In genomic region chr1:28921286-28921869, GRCh38 we compare ENCODE assay signal across 24 cellular contexts. TPM values are rescaled to one million over a fixed set of nuclear protein-coding genes. Genes with fewer than 3 reads are reported as not detected.
DNase-seq lines count a peak whose midpoint lies in the region; ATAC-seq and TF ChIP-seq lines count a peak whose summit lies in the region.
"Had no signal": no experiment of that assay in that cellular context is flagged by ENCODE, and none has a peak within 500 bp of the region (broad histone marks: within the 10 kb centered on the region; RNA-seq: fewer than 3 reads in every experiment).

No MANE protein-coding gene starts in this region.

- H3K27me3 Mint-ChIP-seq in activated CD8-positive, alpha-beta T cell treated with anti-CD3 and anti-CD28 coated beads for 36 hours = no peaks in the 10 kb centered on the region
- no peaks in the 10 kb centered on the region for H3K27me3 Mint-ChIP-seq in activated CD8-positive, alpha-beta T cell treated with anti-CD3 and anti-CD28 coated beads, Interleukin-2, amount 10 ng/mL, durations not matched to agents 7 days and 5 days (ENCODE audit: low read depth)
- H3K27me3 Mint-ChIP-seq in T-helper 17 cell (no peaks in the 10 kb centered on the region), memory B cell (no peaks in the 10 kb centered on the region)
- H3K27me3 Mint-ChIP-seq: activated CD4-positive, alpha-beta memory T cell treated with anti-CD3 and anti-CD28 coated beads, Interleukin-2, amount 10 ng/mL, durations not matched to agents 7 days and 5 days; progenitor cell of endocrine pancreas had no signal

- H3K36me3 ChIP-seq in HEK293 (ENCODE audit: control insufficient read depth in 2 of 2, insufficient read depth in 1 of 2, low read length in 2 of 2) (no peaks in the 10 kb centered on the region), uterus (no peaks in the 10 kb centered on the region)

- no peaks in the 10 kb centered on the region for H3K36me3 Mint-ChIP-seq in activated CD8-positive, alpha-beta T cell treated with anti-CD3 and anti-CD28 coated beads for 36 hours (ENCODE audit: low read depth)
- H3K36me3 Mint-ChIP-seq in activated CD8-positive, alpha-beta T cell treated with anti-CD3 and anti-CD28 coated beads, Interleukin-2, amount 10 ng/mL, durations not matched to agents 7 days and 5 days (ENCODE audit: low read depth) = peaks cover 22% of the 10 kb centered on the region
- H3K36me3 Mint-ChIP-seq in T-helper 17 cell (ENCODE audit: low read depth) (no peaks in the 10 kb centered on the region), memory B cell (peaks cover 3% of the 10 kb centered on the region)
- H3K36me3 Mint-ChIP-seq: WTC11 had no signal

- ATAC-seq in activated CD8-positive, alpha-beta T cell treated with anti-CD3 and anti-CD28 coated beads for 36 hours = no peak
- no peak for ATAC-seq in activated CD8-positive, alpha-beta T cell treated with anti-CD3 and anti-CD28 coated beads, Interleukin-2, amount 10 ng/mL, durations not matched to agents 7 days and 5 days
- no peak for ATAC-seq in T-helper 17 cell
- ATAC-seq in memory B cell (ENCODE audit: low read depth) = no peak
- ATAC-seq in GM19328 (IDR thresholded peaks at IDR 0.05; ENCODE audit: unreplicated experiment) = no peak
- ATAC-seq: left colon, WTC11 had no signal

- TF ChIP-seq CTCF in activated CD8-positive, alpha-beta T cell treated with anti-CD3 and anti-CD28 coated beads for 36 hours (IDR thresholded peaks at IDR 0.05) = no peak
- TF ChIP-seq CTCF in HEK293 (tag by site-specific recombination; IDR thresholded peaks at IDR 0.05) = no peak
- no peak for TF ChIP-seq CTCF in uterus (IDR thresholded peaks at IDR 0.05)

- intact Hi-C loops in activated CD8-positive, alpha-beta T cell treated with anti-CD3 and anti-CD28 coated beads for 36 hours (cut with micrococcal nuclease) = no loop called here
- intact Hi-C loops in uterus (cut with DNase I; ENCODE audit: low total_unique reads) = no loop called here

- H3K9me3 ChIP-seq in HEK293 (ENCODE audit: control insufficient read depth, insufficient read depth, low read depth, low read length) (no peaks in the 10 kb centered on the region), T-helper 17 cell (ENCODE audit: control insufficient read depth, low read length, poor library complexity, severe bottlenecking) (no peaks in the 10 kb centered on the region), uterus (no peaks in the 10 kb centered on the region)

- no peaks in the 10 kb centered on the region for H3K27me3 ChIP-seq in uterus

- peaks cover 61% of the 10 kb centered on the region for H3K4me1 Mint-ChIP-seq in activated CD8-positive, alpha-beta T cell treated with anti-CD3 and anti-CD28 coated beads for 36 hours (ENCODE audit: low read depth)
- H3K4me1 Mint-ChIP-seq in activated CD8-positive, alpha-beta T cell treated with anti-CD3 and anti-CD28 coated beads, Interleukin-2, amount 10 ng/mL, durations not matched to agents 7 days and 5 days (ENCODE audit: low read depth) = peaks cover 42% of the 10 kb centered on the region
- peaks cover 50% of the 10 kb centered on the region for H3K4me1 Mint-ChIP-seq in T-helper 17 cell
- H3K4me1 Mint-ChIP-seq in memory B cell = peaks cover 31% of the 10 kb centered on the region

- no peak overlapping the region for H3K4me3 ChIP-seq in HEK293 (ENCODE audit: low read depth, low read length)
- no peak overlapping the region for H3K4me3 ChIP-seq in uterus
- H3K4me3 ChIP-seq: PC-9, skin epidermis had no signal

- POLR2A ChIA-PET in activated CD8-positive, alpha-beta T cell treated with anti-CD3 and anti-CD28 coated beads for 36 hours (lab: Charles Lee) = interaction anchor here (0.9 kb wide), 1 partner anchor 34 kb away, joined by 3 read pairs; no protein-coding TSS in a partner anchor
- POLR2A ChIA-PET in activated CD8-positive, alpha-beta T cell treated with anti-CD3 and anti-CD28 coated beads, Interleukin-2, amount 10 ng/mL, durations not matched to agents 7 days and 5 days (lab: Charles Lee) = interaction anchor here (0.9 kb wide), 1 partner anchor 260 kb away, joined by 3 read pairs; no protein-coding TSS in a partner anchor
- POLR2A ChIA-PET in HEK293 (lab: Yijun Ruan, JAX) = interaction anchor here (0.7 kb wide), 1 partner anchor 917 kb away, joined by 3 read pairs; no protein-coding TSS in a partner anchor

- TF ChIP-seq POLR2A in uterus (IDR thresholded peaks at IDR 0.05) = no peak

- H3K27ac ChIP-seq in HEK293 (ENCODE audit: extremely low read depth, low read depth, low read length) = no peak overlapping the region
- no peak overlapping the region for H3K27ac ChIP-seq in uterus
- H3K27ac ChIP-seq: PC-9, skin epidermis had no signal

- H3K9me3 Mint-ChIP-seq in activated CD8-positive, alpha-beta T cell treated with anti-CD3 and anti-CD28 coated beads for 36 hours = no peaks in the 10 kb centered on the region
- no peaks in the 10 kb centered on the region for H3K9me3 Mint-ChIP-seq in activated CD8-positive, alpha-beta T cell treated with anti-CD3 and anti-CD28 coated beads, Interleukin-2, amount 10 ng/mL, durations not matched to agents 7 days and 5 days (ENCODE audit: insufficient read depth)
- no peaks in the 10 kb centered on the region for H3K9me3 Mint-ChIP-seq in memory B cell
- H3K9me3 Mint-ChIP-seq: activated CD4-positive, alpha-beta memory T cell treated with anti-CD3 and anti-CD28 coated beads, Interleukin-2, amount 10 ng/mL, durations not matched to agents 7 days and 5 days; CD14-positive monocyte; mesothelial cell of epicardium; neural crest cell; WTC11 had no signal

- no peak overlapping the region for H3K4me3 Mint-ChIP-seq in activated CD8-positive, alpha-beta T cell treated with anti-CD3 and anti-CD28 coated beads for 36 hours
- no peak overlapping the region for H3K4me3 Mint-ChIP-seq in activated CD8-positive, alpha-beta T cell treated with anti-CD3 and anti-CD28 coated beads, Interleukin-2, amount 10 ng/mL, durations not matched to agents 7 days and 5 days
- H3K4me3 Mint-ChIP-seq in T-helper 17 cell (peak overlapping the region; percentile 28), memory B cell (no peak overlapping the region)
- H3K4me3 Mint-ChIP-seq: activated CD4-positive, alpha-beta memory T cell treated with anti-CD3 and anti-CD28 coated beads, Interleukin-2, amount 10 ng/mL, durations not matched to agents 7 days and 5 days; CD14-positive monocyte; mesothelial cell of epicardium; neural crest cell; WTC11 had no signal

- H3K27ac Mint-ChIP-seq in activated CD8-positive, alpha-beta T cell treated with anti-CD3 and anti-CD28 coated beads for 36 hours = peak overlapping the region; percentile 73
- H3K27ac Mint-ChIP-seq in activated CD8-positive, alpha-beta T cell treated with anti-CD3 and anti-CD28 coated beads, Interleukin-2, amount 10 ng/mL, durations not matched to agents 7 days and 5 days = no peak overlapping the region
- H3K27ac Mint-ChIP-seq in T-helper 17 cell = peak overlapping the region; percentile 56
- H3K27ac Mint-ChIP-seq in memory B cell = peak overlapping the region; percentile 31
- H3K27ac Mint-ChIP-seq: activated CD4-positive, alpha-beta memory T cell treated with anti-CD3 and anti-CD28 coated beads, Interleukin-2, amount 10 ng/mL, durations not matched to agents 7 days and 5 days; mesothelial cell of epicardium; progenitor cell of endocrine pancreas; WTC11 had no signal

- H3K4me1 ChIP-seq in HEK293 (ENCODE audit: control insufficient read depth, insufficient read depth, low read length) (peaks cover 2% of the 10 kb centered on the region; the same call in 1 of the 2 replicates), uterus (no peaks in the 10 kb centered on the region)

- DNase-seq in activated CD8-positive, alpha-beta T cell treated with anti-CD3 and anti-CD28 coated beads for 36 hours = no peak
- DNase-seq in activated CD8-positive, alpha-beta T cell treated with anti-CD3 and anti-CD28 coated beads, Interleukin-2, amount 10 ng/mL, durations not matched to agents 7 days and 5 days = no peak
- DNase-seq in T-helper 17 cell (no peak), memory B cell (ENCODE audit: low spot score in 2 of 2) (no peak), NCI-H748 (lab: John Stamatoyannopoulos, UW; ENCODE audit: unreplicated experiment) (no peak), uterus (no peak)
- DNase-seq: ACHN; activated CD4-positive, alpha-beta memory T cell treated with anti-CD3 and anti-CD28 coated beads, Interleukin-2, amount 10 ng/mL, durations not matched to agents 7 days and 5 days; central memory CD4-positive, alpha-beta T cell; DMS79; effector CD8-positive, alpha-beta T cell; left colon; NCI-H1694 treated with DMSO at 0.1 percent for 48 hours; NCI-H526 treated with DMSO at 0.1 percent for 48 hours; PC-9; T-helper 2 cell had no signal

- CTCF ChIA-PET in activated CD8-positive, alpha-beta T cell treated with anti-CD3 and anti-CD28 coated beads for 36 hours (lab: Charles Lee) = interaction anchor here (0.7 to 1.6 kb wide), 6 partner anchors 9 to 81 kb away, joined by 3 to 4 read pairs (median 4); no protein-coding TSS in a partner anchor
- CTCF ChIA-PET in activated CD8-positive, alpha-beta T cell treated with anti-CD3 and anti-CD28 coated beads, Interleukin-2, amount 10 ng/mL, durations not matched to agents 7 days and 5 days (lab: Charles Lee) = interaction anchor here (1.2 to 2.2 kb wide), 2 partner anchors 28 to 44 kb away, joined by 3 to 6 read pairs; no protein-coding TSS in a partner anchor
- CTCF ChIA-PET in HEK293 (lab: Yijun Ruan, JAX) = interaction anchor here (0.5 to 1.7 kb wide), 3 partner anchors 16 to 318 kb away, joined by 3 to 4 read pairs (median 3); no protein-coding TSS in a partner anchor

TF ChIP-seq in HEK293, 187 proteins besides CTCF, POLR2A, EP300 and RAD21 (continues in another document):
- TF ChIP-seq ZXDB (tag by site-specific recombination; IDR thresholded peaks at IDR 0.05) = no peak
- TF ChIP-seq KLF10 (tag by site-specific recombination; IDR thresholded peaks at IDR 0.05) = 0 out of 2 replicates have a peak, but pooled peaks have one; percentile 40
- TF ChIP-seq FEZF1 (tag by site-specific recombination; IDR thresholded peaks at IDR 0.05) = no peak

RNA-seq across cellular contexts. Expression of gene EPB41, which starts 7.0 kb away (rescaled TPM):
- total RNA-seq in activated CD8-positive, alpha-beta T cell treated with anti-CD3 and anti-CD28 coated beads for 36 hours = 10 to 100 TPM; 74.9 to 80.3 TPM
- total RNA-seq in activated CD8-positive, alpha-beta T cell treated with anti-CD3 and anti-CD28 coated beads, Interleukin-2, amount 10 ng/mL, durations not matched to agents 7 days and 5 days = 10 to 100 TPM; 94.5 to 95.4 TPM
- total RNA-seq in T-helper 17 cell (100 to 1,000 TPM; 193 to 221 TPM), uterus (1,000 to 10,000 TPM in 1 of 4 donors, 10 to 100 TPM in 3; 16.2 to 1,146 (median 45.4) TPM)
